Comparison of ENCODE assay signal across 16 cellular contexts in genomic region chr9:130522233-130522808, GRCh38. TPM values are rescaled to one million over a fixed set of nuclear protein-coding genes. Genes with fewer than 3 reads are reported as not detected.
DNase-seq lines count a peak whose midpoint lies in the region; ATAC-seq and TF ChIP-seq lines count a peak whose summit lies in the region.
"Had no signal": no experiment of that assay in that cellular context is flagged by ENCODE, and none has a peak within 500 bp of the region (broad histone marks: within the 10 kb centered on the region; RNA-seq: fewer than 3 reads in every experiment).

No MANE protein-coding gene starts in this region.

- H3K27me3 Mint-ChIP-seq in GM23338 (ENCODE audit: insufficient read depth, low read depth, poor library complexity), result peaks cover 9% of the 10 kb centered on the region

- no peaks in the 10 kb centered on the region for H3K9me3 ChIP-seq in transverse colon
- H3K9me3 ChIP-seq: esophagus squamous epithelium had no signal

- H3K9me2 ChIP-seq in GM23338 (ENCODE audit: insufficient read depth), result no peaks in the 10 kb centered on the region

- 63% methylated on average over 7 of the region's 7 CpGs; no CpG with 5 or more reads in 1 of the 2 donors for WGBS in transverse colon (ENCODE audit: low coverage in 1 of 2), 2 donors

- peak; percentile 71 for ATAC-seq in GM23338
- ATAC-seq: natural killer cell treated with Interleukin-12 subunit alpha and Interleukin-12 subunit beta and Interleukin-15 and Interleukin-18, amount 100 ng/mL, for 72 hours had no signal

- TF ChIP-seq CTCF in GM23338 (conservative IDR thresholded peaks at IDR 0.05; ENCODE audit: low read depth in 2 of 2) (no peak), transverse colon (IDR thresholded peaks at IDR 0.05) (no peak)

- intact Hi-C loops in transverse colon (cut with DNase I; ENCODE audit: low total_unique reads), result no loop called here

- DNase-seq in DMS 273 treated with DMSO at 0.1 percent for 48 hours (lab: John Stamatoyannopoulos, UW), result peak; percentile 86
- DNase-seq in GM23338 (ENCODE audit: low spot score), result peak; percentile 87
- peak; percentile 66 for DNase-seq in RKO (ENCODE audit: low spot score)
- DNase-seq in iPS DF 4.7 (ENCODE audit: extremely low read depth, low spot score), result peak; percentile 53
- DNase-seq in transverse colon, result no peak
- no peak for DNase-seq in GM03348 (ENCODE audit: low spot score)
- DNase-seq in NAMALWA (ENCODE audit: low spot score), result no peak
- DNase-seq: cortex of kidney, esophagus squamous epithelium, NCI-H226, PC-9, trophoblast cell had no signal

- peak overlapping the region; percentile 55; the same call in 1 of the 2 replicates for H3K4me2 ChIP-seq in GM23338
- H3K4me2 ChIP-seq: hepatocyte, PC-9 had no signal

- no peak for TF ChIP-seq POLR2A in transverse colon (IDR thresholded peaks at IDR 0.05)

- H3K27ac ChIP-seq in GM23338 (ENCODE audit: low read depth) (no peak overlapping the region), transverse colon (no peak overlapping the region)
- H3K27ac ChIP-seq: C4-2B, esophagus squamous epithelium, hepatocyte, PC-9 had no signal

- no peaks in the 10 kb centered on the region; the same call in 2 of the 3 replicates for H3K36me3 Mint-ChIP-seq in GM23338 (ENCODE audit: low read depth)
- H3K36me3 Mint-ChIP-seq: natural killer cell treated with Interleukin-12 subunit alpha and Interleukin-12 subunit beta and Interleukin-15 and Interleukin-18, amount 100 ng/mL, for 72 hours had no signal

- no peaks in the 10 kb centered on the region for H3K79me2 ChIP-seq in GM23338 (replicated peaks; ENCODE audit: insufficient read depth)
- H3K79me2 ChIP-seq: hepatocyte had no signal

- no peak overlapping the region for H3K4me3 ChIP-seq in GM23338
- H3K4me3 ChIP-seq in transverse colon, result no peak overlapping the region
- H3K4me3 ChIP-seq: esophagus squamous epithelium, hepatocyte, PC-9 had no signal

- peaks cover 33% of the 10 kb centered on the region for H3K4me1 Mint-ChIP-seq in GM23338

- H3F3A ChIP-seq in GM23338 (replicated peaks; ENCODE audit: low read depth), result no peaks in the 10 kb centered on the region

- peaks cover 4% of the 10 kb centered on the region; the same call in 1 of the 3 replicates for H3K9me3 Mint-ChIP-seq in GM23338
- H3K9me3 Mint-ChIP-seq: activated T-helper 1 cell treated with anti-CD3 and anti-CD28 coated beads, Interleukin-12 subunit alpha, Interleukin-12 subunit beta, Interleukin-2, Interleukin-4 antibody, amounts not matched to agents 30 ng/mL and 10 ng/mL and 1 ng/mL, durations not matched to agents 14 hours and 24 hours and 36 hours; natural killer cell treated with Interleukin-12 subunit alpha and Interleukin-12 subunit beta and Interleukin-15 and Interleukin-18, amount 100 ng/mL, for 72 hours had no signal

- in situ Hi-C loops in transverse colon (cut with MboI; ENCODE audit: low pct_ligation_motif_present in 1 of 4, low pct_unique_long_range_greater_than_20kb in 1 of 4, low sequenced_read_pairs in 3 of 4), result no loop called here

- peak overlapping the region; percentile 32; the same call in 1 of the 2 replicates for H3K27ac Mint-ChIP-seq in GM23338
- H3K27ac Mint-ChIP-seq: activated T-helper 1 cell treated with anti-CD3 and anti-CD28 coated beads, Interleukin-12 subunit alpha, Interleukin-12 subunit beta, Interleukin-2, Interleukin-4 antibody, amounts not matched to agents 30 ng/mL and 10 ng/mL and 1 ng/mL, durations not matched to agents 14 hours and 24 hours and 36 hours; natural killer cell treated with Interleukin-12 subunit alpha and Interleukin-12 subunit beta and Interleukin-15 and Interleukin-18, amount 100 ng/mL, for 72 hours had no signal

- TF ChIP-seq EP300 in transverse colon (IDR thresholded peaks at IDR 0.05; ENCODE audit: low read depth), result no peak

- H3K36me3 ChIP-seq in GM23338 (ENCODE audit: insufficient read depth), result no peaks in the 10 kb centered on the region
- H3K36me3 ChIP-seq in transverse colon, result no peaks in the 10 kb centered on the region
- H3K36me3 ChIP-seq: esophagus squamous epithelium had no signal

- no peaks in the 10 kb centered on the region for H4K20me1 ChIP-seq in GM23338 (replicated peaks; ENCODE audit: insufficient read depth)

- peaks cover 29% of the 10 kb centered on the region for H3K4me1 ChIP-seq in GM23338 (ENCODE audit: insufficient read depth)
- no peaks in the 10 kb centered on the region for H3K4me1 ChIP-seq in transverse colon
- H3K4me1 ChIP-seq: esophagus squamous epithelium had no signal

- no peaks in the 10 kb centered on the region for H3K27me3 ChIP-seq in GM23338 (ENCODE audit: insufficient read depth)
- peaks cover 17% of the 10 kb centered on the region for H3K27me3 ChIP-seq in transverse colon
- H3K27me3 ChIP-seq: hepatocyte had no signal

- H2AFZ ChIP-seq in GM23338, result peak overlapping the region; percentile 59; the same call in 1 of the 2 replicates
- H2AFZ ChIP-seq: hepatocyte, PC-9 had no signal

- H3K4me3 Mint-ChIP-seq in GM23338, result peak overlapping the region; percentile 25; the same call in 1 of the 3 replicates
- H3K4me3 Mint-ChIP-seq: activated T-helper 1 cell treated with anti-CD3 and anti-CD28 coated beads, Interleukin-12 subunit alpha, Interleukin-12 subunit beta, Interleukin-2, Interleukin-4 antibody, amounts not matched to agents 30 ng/mL and 10 ng/mL and 1 ng/mL, durations not matched to agents 14 hours and 24 hours and 36 hours; natural killer cell treated with Interleukin-12 subunit alpha and Interleukin-12 subunit beta and Interleukin-15 and Interleukin-18, amount 100 ng/mL, for 72 hours had no signal

TF ChIP-seq in GM23338, 12 proteins besides CTCF, POLR2A, EP300 and RAD21:
- TF ChIP-seq EZH2phosphoT487 (IDR thresholded peaks at IDR 0.05; ENCODE audit: unreplicated experiment), result no peak
- TF ChIP-seq CREB1 (CRISPR knock-in tag; IDR thresholded peaks at IDR 0.05; ENCODE audit: low read depth), result peak; percentile 42; the same call in 1 of the 2 replicates
- peak; percentile 36; the same call in 1 of the 2 replicates for TF ChIP-seq POLR2AphosphoS5 (IDR thresholded peaks at IDR 0.05; ENCODE audit: low read depth)
- TF ChIP-seq, protein P1, sequence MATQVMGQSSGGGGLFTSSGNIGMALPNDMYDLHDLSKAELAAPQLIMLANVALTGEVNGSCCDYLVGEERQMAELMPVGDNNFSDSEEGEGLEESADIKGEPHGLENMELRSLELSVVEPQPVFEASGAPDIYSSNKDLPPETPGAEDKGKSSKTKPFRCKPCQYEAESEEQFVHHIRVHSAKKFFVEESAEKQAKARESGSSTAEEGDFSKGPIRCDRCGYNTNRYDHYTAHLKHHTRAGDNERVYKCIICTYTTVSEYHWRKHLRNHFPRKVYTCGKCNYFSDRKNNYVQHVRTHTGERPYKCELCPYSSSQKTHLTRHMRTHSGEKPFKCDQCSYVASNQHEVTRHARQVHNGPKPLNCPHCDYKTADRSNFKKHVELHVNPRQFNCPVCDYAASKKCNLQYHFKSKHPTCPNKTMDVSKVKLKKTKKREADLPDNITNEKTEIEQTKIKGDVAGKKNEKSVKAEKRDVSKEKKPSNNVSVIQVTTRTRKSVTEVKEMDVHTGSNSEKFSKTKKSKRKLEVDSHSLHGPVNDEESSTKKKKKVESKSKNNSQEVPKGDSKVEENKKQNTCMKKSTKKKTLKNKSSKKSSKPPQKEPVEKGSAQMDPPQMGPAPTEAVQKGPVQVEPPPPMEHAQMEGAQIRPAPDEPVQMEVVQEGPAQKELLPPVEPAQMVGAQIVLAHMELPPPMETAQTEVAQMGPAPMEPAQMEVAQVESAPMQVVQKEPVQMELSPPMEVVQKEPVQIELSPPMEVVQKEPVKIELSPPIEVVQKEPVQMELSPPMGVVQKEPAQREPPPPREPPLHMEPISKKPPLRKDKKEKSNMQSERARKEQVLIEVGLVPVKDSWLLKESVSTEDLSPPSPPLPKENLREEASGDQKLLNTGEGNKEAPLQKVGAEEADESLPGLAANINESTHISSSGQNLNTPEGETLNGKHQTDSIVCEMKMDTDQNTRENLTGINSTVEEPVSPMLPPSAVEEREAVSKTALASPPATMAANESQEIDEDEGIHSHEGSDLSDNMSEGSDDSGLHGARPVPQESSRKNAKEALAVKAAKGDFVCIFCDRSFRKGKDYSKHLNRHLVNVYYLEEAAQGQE (IDR thresholded peaks at IDR 0.05; ENCODE audit: unreplicated experiment), result no peak
- no peak for TF ChIP-seq JUNB (IDR thresholded peaks at IDR 0.05; ENCODE audit: unreplicated experiment)
- TF ChIP-seq ZNF331 (CRISPR knock-in tag; IDR thresholded peaks at IDR 0.05; ENCODE audit: low read depth), result peak; percentile 36; the same call in 1 of the 2 replicates
TF ChIP-seq in GM23338: peak in this region for 3.

RNA-seq across cellular contexts. Expression of gene FUBP3, which starts 57.1 kb away (rescaled TPM):
- total RNA-seq in GM23338 (2014; rRNA removed; shearing (Covaris generic)), result 63.4 and 74.8 TPM in 2 replicates
- 38.0 and 42.5 TPM in 2 replicates for polyA plus RNA-seq in GM23338 (2016; fragmentation: Nextera tagmentation; extraction: Ambion mirVana)
- 10 to 100 TPM; 20.7 to 41.1 (median 36.9) TPM for total RNA-seq in transverse colon

Comparison
In these comparisons a context has a peak if more than half of its experiments do, and no peak if none do; other contexts are left out.
1. DNase-seq: peak in DMS 273 treated with DMSO at 0.1 percent for 48 hours (single experiment), GM23338 (single experiment), RKO (single experiment) and iPS DF 4.7 (single experiment); none in transverse colon (single experiment), GM03348 (single experiment) and NAMALWA (single experiment).